In genomic region chr20:432677-433299, GRCh38 we compare ENCODE assay signal across 11 cellular contexts. TPM values are rescaled to one million over a fixed set of nuclear protein-coding genes. Genes with fewer than 3 reads are reported as not detected.
DNase-seq lines count a peak whose midpoint lies in the region; ATAC-seq and TF ChIP-seq lines count a peak whose summit lies in the region.
"Had no signal": no experiment of that assay in that cellular context is flagged by ENCODE, and none has a peak within 500 bp of the region (broad histone marks: within the 10 kb centered on the region; RNA-seq: fewer than 3 reads in every experiment).

No MANE protein-coding gene starts in this region.

- H3K79me2 ChIP-seq in PC-3 (ENCODE audit: low read length) = no peaks in the 10 kb centered on the region

- 94 to 96% methylated on average over 6 to 7 of the region's 11 CpGs for WGBS in mesodermal cell (ENCODE audit: insufficient coverage in 2 of 2), 2 experiments

- no peaks in the 10 kb centered on the region for H3K9me2 ChIP-seq in PC-3 (replicated peaks; ENCODE audit: low read length)

- no peak overlapping the region for H3K4me2 ChIP-seq in PC-3 (ENCODE audit: low read length)

- H3K36me3 ChIP-seq in CD4-positive, CD25-positive, alpha-beta regulatory T cell (ENCODE audit: control insufficient read depth, insufficient read depth, low read length) = peaks cover 34% of the 10 kb centered on the region
- H3K36me3 ChIP-seq in mesodermal cell (ENCODE audit: control insufficient read depth, insufficient read depth, low read length) (peaks cover 68% of the 10 kb centered on the region), PC-3 (ENCODE audit: low read depth, low read length) (peaks cover 17% of the 10 kb centered on the region; the same call in 1 of the 2 replicates)

- H3K27ac ChIP-seq in CD4-positive, CD25-positive, alpha-beta regulatory T cell (ENCODE audit: insufficient read depth, low read length, poor library complexity, severe bottlenecking) = peak overlapping the region; percentile 62
- H3K27ac ChIP-seq in mesodermal cell (ENCODE audit: low read depth, low read length, severe bottlenecking) (peak overlapping the region; percentile 18), PC-3 (ENCODE audit: low read length) (no peak overlapping the region)

- no peaks in the 10 kb centered on the region for H3K27me3 ChIP-seq in CD4-positive, CD25-positive, alpha-beta regulatory T cell (ENCODE audit: control insufficient read depth, insufficient read depth, low read length)
- no peaks in the 10 kb centered on the region for H3K27me3 ChIP-seq in PC-3 (ENCODE audit: low read length)
- H3K27me3 ChIP-seq: heart right ventricle had no signal

- CTCF ChIA-PET in PC-3 (lab: Charles Lee) = no interaction called here

- H3F3A ChIP-seq in PC-3 (ENCODE audit: low read length, unreplicated experiment) = peaks cover 3% of the 10 kb centered on the region

- no peak for DNase-seq in CD4-positive, CD25-positive, alpha-beta regulatory T cell
- DNase-seq in activated naive CD4-positive, alpha-beta T cell treated with anti-CD3 and anti-CD28 coated beads, Interleukin-2, amount 50 U/mL, for 72 hours (ENCODE audit: low spot score in 2 of 2) = no peak
- no peak for DNase-seq in NCI-H345 (lab: John Stamatoyannopoulos, UW)
- no peak for DNase-seq in CD1c-positive myeloid dendritic cell (ENCODE audit: extremely low spot score)
- no peak for DNase-seq in PC-3
- DNase-seq: endodermal cell, heart right ventricle, SHP77 had no signal

- peak overlapping the region; percentile 94 to 98 (median 95) for H3K27ac Mint-ChIP-seq in CD4-positive, CD25-positive, alpha-beta regulatory T cell
- peak overlapping the region; percentile 85 to 97 for H3K27ac Mint-ChIP-seq in activated naive CD4-positive, alpha-beta T cell treated with anti-CD3 and anti-CD28 coated beads, Interleukin-2, amount 50 U/mL, for 72 hours
- H3K27ac Mint-ChIP-seq: endodermal cell had no signal

- intact Hi-C loops in PC-3 (cut with micrococcal nuclease) = no loop called here

- peaks cover 8 to 55% (median 35%) of the 10 kb centered on the region in 4 donors for H3K4me1 Mint-ChIP-seq in CD4-positive, CD25-positive, alpha-beta regulatory T cell

- H3K9me3 ChIP-seq in CD4-positive, CD25-positive, alpha-beta regulatory T cell (ENCODE audit: control insufficient read depth in 2 of 2, low read length in 2 of 2) = no peaks in the 10 kb centered on the region
- H3K9me3 ChIP-seq in mesodermal cell (ENCODE audit: control insufficient read depth, low read length) (no peaks in the 10 kb centered on the region), PC-3 (ENCODE audit: low read length) (no peaks in the 10 kb centered on the region)
- H3K9me3 ChIP-seq: heart right ventricle had no signal

- H3K27me3 Mint-ChIP-seq in CD4-positive, CD25-positive, alpha-beta regulatory T cell = no peaks in the 10 kb centered on the region

- no peak for ATAC-seq in CD4-positive, CD25-positive, alpha-beta regulatory T cell (ENCODE audit: low read depth in 2 of 2)
- peak; percentile 2 for ATAC-seq in GM21529 (IDR thresholded peaks at IDR 0.05; ENCODE audit: unreplicated experiment)
- ATAC-seq in activated naive CD4-positive, alpha-beta T cell treated with anti-CD3 and anti-CD28 coated beads, Interleukin-2, amount 50 U/mL, for 72 hours = no peak
- no peak for ATAC-seq in GM19023 (IDR thresholded peaks at IDR 0.05; ENCODE audit: unreplicated experiment)
- ATAC-seq in PC-3 = no peak; the same call in 1 of the 2 replicates

- H3K4me3 ChIP-seq in CD4-positive, CD25-positive, alpha-beta regulatory T cell (ENCODE audit: low read depth, low read length) = no peak overlapping the region
- no peak overlapping the region for H3K4me3 ChIP-seq in mesodermal cell (ENCODE audit: extremely low read depth, insufficient read depth, low read length, poor library complexity, severe bottlenecking)
- no peak overlapping the region for H3K4me3 ChIP-seq in PC-3 (ENCODE audit: low read length)
- H3K4me3 ChIP-seq: heart right ventricle had no signal

- peaks cover 17% of the 10 kb centered on the region for H3K36me3 Mint-ChIP-seq in CD4-positive, CD25-positive, alpha-beta regulatory T cell
- H3K36me3 Mint-ChIP-seq in activated naive CD4-positive, alpha-beta T cell treated with anti-CD3 and anti-CD28 coated beads, Interleukin-2, amount 50 U/mL, for 72 hours = peaks cover 13 to 38% of the 10 kb centered on the region in 2 donors

- peak overlapping the region in 3 of 4 donors; percentile 64 to 79 (median 74) for H3K4me3 Mint-ChIP-seq in CD4-positive, CD25-positive, alpha-beta regulatory T cell
- H3K4me3 Mint-ChIP-seq: endodermal cell had no signal

- no peaks in the 10 kb centered on the region for H3K9me3 Mint-ChIP-seq in CD4-positive, CD25-positive, alpha-beta regulatory T cell
- H3K9me3 Mint-ChIP-seq in activated naive CD4-positive, alpha-beta T cell treated with anti-CD3 and anti-CD28 coated beads, Interleukin-2, amount 50 U/mL, for 72 hours = no peaks in the 10 kb centered on the region
- H3K9me3 Mint-ChIP-seq: endodermal cell had no signal

- no peaks in the 10 kb centered on the region for H4K20me1 ChIP-seq in PC-3 (ENCODE audit: low read length)

- H3K4me1 ChIP-seq in CD4-positive, CD25-positive, alpha-beta regulatory T cell (ENCODE audit: control insufficient read depth, insufficient read depth, low read length, poor library complexity, severe bottlenecking) = peaks cover 33% of the 10 kb centered on the region
- no peaks in the 10 kb centered on the region for H3K4me1 ChIP-seq in mesodermal cell (ENCODE audit: control insufficient read depth, insufficient read depth, low read length, poor library complexity, severe bottlenecking)
- H3K4me1 ChIP-seq in PC-3 (ENCODE audit: insufficient read depth, low read length) = no peaks in the 10 kb centered on the region

- H2AFZ ChIP-seq in PC-3 (ENCODE audit: low read length) = no peak overlapping the region

- BruUV-seq in PC-3 (replicated peaks; lab: Mats Ljungman, UMichigan) = no TSS peak

- TF ChIP-seq CTCF in PC-3 (conservative IDR thresholded peaks at IDR 0.05; ENCODE audit: low read depth, low read length) = no peak

- POLR2A ChIA-PET in PC-3 (lab: Charles Lee; ENCODE audit: unreplicated experiment) = no interaction called here

- no peak overlapping the region for H3K9ac ChIP-seq in PC-3 (ENCODE audit: low read length)

RNA-seq across cellular contexts. Expression of gene RBCK1, which starts 24.7 kb away (rescaled TPM):
- total RNA-seq in CD4-positive, CD25-positive, alpha-beta regulatory T cell = 93.9 TPM
- 100 to 1,000 TPM in 1 of 4 donors, 10 to 100 TPM in 3; 87.5 to 115 (median 91.8) TPM for polyA plus RNA-seq in CD4-positive, CD25-positive, alpha-beta regulatory T cell
- total RNA-seq in activated naive CD4-positive, alpha-beta T cell treated with anti-CD3 and anti-CD28 coated beads, Interleukin-2, amount 50 U/mL, for 72 hours = 100 to 1,000 TPM; 113 to 150 TPM
- polyA plus RNA-seq in mesodermal cell (2013, experiment 1 of 2) = 61.7 TPM
- 56.2 TPM for polyA plus RNA-seq in mesodermal cell (2013, experiment 2 of 2)
- 115 and 137 TPM in 2 replicates for total RNA-seq in PC-3 (2014; rRNA removed)

RNA-seq across cellular contexts. Expression of gene TBC1D20, which starts 29.5 kb away (rescaled TPM):
- total RNA-seq in CD4-positive, CD25-positive, alpha-beta regulatory T cell = 30.2 TPM
- 10 to 100 TPM; 16.4 to 23.2 (median 18.2) TPM for polyA plus RNA-seq in CD4-positive, CD25-positive, alpha-beta regulatory T cell
- total RNA-seq in activated naive CD4-positive, alpha-beta T cell treated with anti-CD3 and anti-CD28 coated beads, Interleukin-2, amount 50 U/mL, for 72 hours = 10 to 100 TPM; 20.2 to 23.9 TPM
- 25.4 TPM for polyA plus RNA-seq in mesodermal cell (2013, experiment 1 of 2)
- 21.6 TPM for polyA plus RNA-seq in mesodermal cell (2013, experiment 2 of 2)
- total RNA-seq in PC-3 (2014; rRNA removed) = 24.2 and 26.3 TPM in 2 replicates

RNA-seq across cellular contexts. Expression of gene TRIB3, which starts 52.2 kb away (rescaled TPM):
- total RNA-seq in CD4-positive, CD25-positive, alpha-beta regulatory T cell = 6.0 TPM
- 10 to 100 TPM; 15.0 to 22.6 (median 19.6) TPM for polyA plus RNA-seq in CD4-positive, CD25-positive, alpha-beta regulatory T cell
- total RNA-seq in activated naive CD4-positive, alpha-beta T cell treated with anti-CD3 and anti-CD28 coated beads, Interleukin-2, amount 50 U/mL, for 72 hours = 10 to 100 TPM; 31.3 to 39.4 TPM
- polyA plus RNA-seq in mesodermal cell (2013, experiment 1 of 2) = 20.7 TPM
- polyA plus RNA-seq in mesodermal cell (2013, experiment 2 of 2) = 13.8 TPM
- 160 and 193 TPM in 2 replicates for total RNA-seq in PC-3 (2014; rRNA removed)
